In the genomic region with DNA sequence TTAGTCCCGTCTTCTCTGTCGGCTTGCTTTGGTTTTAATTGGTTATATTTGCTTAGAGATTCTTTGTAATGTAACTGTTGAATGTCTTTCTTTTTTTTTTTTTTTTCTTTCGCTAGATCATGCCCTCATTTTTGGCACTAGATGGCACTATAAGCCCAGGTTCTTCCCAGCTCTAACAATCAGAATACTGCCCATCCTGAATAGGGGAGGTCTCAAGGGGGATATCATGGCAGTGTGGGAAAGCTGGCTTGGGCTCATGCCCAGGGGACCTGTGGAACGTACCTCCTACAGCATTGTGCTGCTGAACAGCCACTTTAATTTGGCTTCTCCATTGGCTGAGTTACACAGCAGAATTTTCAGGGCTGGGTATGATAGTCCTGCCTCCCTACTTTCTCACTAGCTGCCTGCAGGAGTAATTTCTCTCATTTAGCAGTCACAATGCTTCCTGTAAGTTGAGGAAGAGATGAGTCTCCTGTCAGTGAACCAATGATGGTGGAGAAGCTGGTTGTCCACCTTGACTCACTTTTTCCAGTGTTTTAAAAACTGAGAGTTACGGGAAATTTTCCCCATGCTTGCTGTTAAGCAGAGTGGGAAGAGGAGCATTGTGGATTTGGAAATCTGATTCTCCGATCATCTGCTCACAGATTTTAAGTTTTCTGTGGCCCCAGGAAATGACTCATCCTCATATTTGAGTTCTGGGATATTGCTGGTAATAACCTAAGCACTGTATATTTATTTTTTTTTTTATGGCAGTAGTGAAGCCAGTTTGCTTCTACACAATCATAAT, we compare ENCODE assay signal across 9 cellular contexts. TPM values are rescaled to one million over a fixed set of nuclear protein-coding genes. Genes with fewer than 3 reads are reported as not detected.
DNase-seq lines count a peak whose midpoint lies in the region; ATAC-seq and TF ChIP-seq lines count a peak whose summit lies in the region.
"Had no signal": no experiment of that assay in that cellular context is flagged by ENCODE, and none has a peak within 500 bp of the region (broad histone marks: within the 10 kb centered on the region; RNA-seq: fewer than 3 reads in every experiment).

No MANE protein-coding gene starts in this region.

- H4K20me1 ChIP-seq in DND-41 (ENCODE audit: insufficient read depth, low read length) = no peaks in the 10 kb centered on the region

- no peak overlapping the region for H3K9ac ChIP-seq in DND-41 (ENCODE audit: low read depth, low read length)

- H3K9me3 ChIP-seq in DND-41 (ENCODE audit: insufficient read depth, low read length, severe bottlenecking) (peaks cover 9% of the 10 kb centered on the region), lung (ENCODE audit: control insufficient read depth in 2 of 2, insufficient read depth in 1 of 2, low read length in 1 of 2) (peaks cover 3 to 5% of the 10 kb centered on the region in 2 donors)

- peaks cover 8 to 31% of the 10 kb centered on the region in 2 donors for H3K9me3 Mint-ChIP-seq in effector memory CD8-positive, alpha-beta T cell

- no peak for DNase-seq in DND-41
- DNase-seq in LHCN-M2 (ENCODE audit: low read depth) = peak; percentile 75
- DNase-seq in amniotic stem cell (lab: John Stamatoyannopoulos, UW) = peak; percentile 40
- DNase-seq in lung (ENCODE audit: low spot score) = no peak
- no peak for DNase-seq in effector memory CD8-positive, alpha-beta T cell
- no peak for DNase-seq in left ventricle myocardium superior
- DNase-seq: left cardiac atrium had no signal

- H3K4me1 ChIP-seq in DND-41 (ENCODE audit: insufficient read depth, low read length) = no peaks in the 10 kb centered on the region
- H3K4me1 ChIP-seq in lung (ENCODE audit: control insufficient read depth in 2 of 2, insufficient read depth in 2 of 2, low read length in 2 of 2) = no peaks in the 10 kb centered on the region

- no peaks in the 10 kb centered on the region for H3K4me1 Mint-ChIP-seq in effector memory CD8-positive, alpha-beta T cell (ENCODE audit: low read depth in 2 of 2)

- no peak overlapping the region for H3K4me2 ChIP-seq in DND-41 (ENCODE audit: insufficient read depth, low read length)

- H3K27me3 ChIP-seq in DND-41 (ENCODE audit: insufficient read depth, low read length, poor library complexity) (no peaks in the 10 kb centered on the region), lung (ENCODE audit: control insufficient read depth, insufficient read depth) (no peaks in the 10 kb centered on the region)

- 76 to 82% methylated on average over 6 of the region's 6 CpGs for WGBS in lung, 2 donors

- ATAC-seq in DND-41 (ENCODE audit: insufficient read depth, low read depth) (no peak), lung (ENCODE audit: insufficient read depth, low FRiP score) (no peak), GM21825 (IDR thresholded peaks at IDR 0.05; ENCODE audit: unreplicated experiment) (no peak), left ventricle myocardium superior (no peak), HG03521 (IDR thresholded peaks at IDR 0.05; ENCODE audit: unreplicated experiment) (no peak)
- no peak for ATAC-seq in effector memory CD8-positive, alpha-beta T cell (replicated peaks)
- ATAC-seq: left cardiac atrium had no signal

- H3K27ac ChIP-seq in DND-41 (ENCODE audit: low read length) (no peak overlapping the region), lung (ENCODE audit: low read depth in 1 of 2, low read length in 1 of 2) (no peak overlapping the region)

- H3K27ac Mint-ChIP-seq in effector memory CD8-positive, alpha-beta T cell = no peak overlapping the region

- no peak overlapping the region for H3K4me3 ChIP-seq in DND-41 (ENCODE audit: low read depth in 1 of 2, low read length in 2 of 2)
- H3K4me3 ChIP-seq in lung = no peak overlapping the region

- no peak overlapping the region for H3K4me3 Mint-ChIP-seq in effector memory CD8-positive, alpha-beta T cell

- peak; percentile 30 for TF ChIP-seq CTCF in DND-41 (IDR thresholded peaks at IDR 0.05; ENCODE audit: borderline replicate concordance, extremely low read depth, low read length, poor library complexity, severe bottlenecking)
- peak; percentile 1 for TF ChIP-seq CTCF in lung (IDR thresholded peaks at IDR 0.05; ENCODE audit: control extremely low read depth, extremely low read depth)

- H3K36me3 ChIP-seq in DND-41 (ENCODE audit: insufficient read depth, low read length) (no peaks in the 10 kb centered on the region), lung (ENCODE audit: control insufficient read depth in 2 of 2, insufficient read depth in 2 of 2, low read length in 2 of 2) (no peaks in the 10 kb centered on the region)

- H3K36me3 Mint-ChIP-seq in effector memory CD8-positive, alpha-beta T cell (ENCODE audit: insufficient read depth) = no peaks in the 10 kb centered on the region

- no peaks in the 10 kb centered on the region for H3K27me3 Mint-ChIP-seq in effector memory CD8-positive, alpha-beta T cell

- no peak overlapping the region for H2AFZ ChIP-seq in DND-41 (ENCODE audit: low read depth, low read length)

- H3K79me2 ChIP-seq in DND-41 (ENCODE audit: insufficient read depth, low read length) = no peaks in the 10 kb centered on the region

- intact Hi-C loops in left ventricle myocardium superior (cut with micrococcal nuclease) = no loop called here

RNA-seq across cellular contexts. Expression of gene RAD51AP2, which starts 47.2 kb away (rescaled TPM):
- total RNA-seq in LHCN-M2 (2014; rRNA removed) (under 0.01 TPM in 1 of 2 replicates, not detected in the other), lung (under 1 TPM in 1 of 2 donors, not detected in 1; 0.46 TPM), left ventricle myocardium superior (0.10 TPM)
- polyA plus RNA-seq in LHCN-M2 (2012) = not detected
- not detected for polyA plus RNA-seq in lung

Comparison
In these comparisons a context has a peak if more than half of its experiments do, and no peak if none do; other contexts are left out.
1. DNase-seq: peak in LHCN-M2 (single experiment) and amniotic stem cell (single experiment); none in DND-41 (single experiment), lung (single experiment), effector memory CD8-positive, alpha-beta T cell (0 of 3) and left ventricle myocardium superior (single experiment).